In the genomic region with DNA sequence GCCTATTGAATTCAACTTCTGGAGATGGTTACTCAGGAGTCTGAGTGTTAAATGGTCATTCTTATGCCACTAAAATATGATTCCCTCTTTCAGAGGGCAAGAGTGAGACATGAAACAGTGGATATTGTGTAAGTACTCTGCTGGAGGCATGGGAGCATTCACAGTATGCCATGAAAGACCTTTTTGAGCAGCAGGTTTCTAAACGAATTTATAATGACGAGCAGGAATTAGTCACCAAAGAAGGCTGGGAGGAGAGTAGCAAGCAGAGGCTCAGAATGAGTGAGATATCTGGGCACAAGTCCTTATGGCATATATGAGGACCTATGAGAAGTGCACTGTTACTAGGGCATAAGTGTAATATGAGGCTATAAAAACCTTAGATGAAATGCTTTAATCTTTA, we compare ENCODE assay signal across 22 cellular contexts. TPM values are rescaled to one million over a fixed set of nuclear protein-coding genes. Genes with fewer than 3 reads are reported as not detected.
A peak's percentile ranks its signal among the peaks of the same experiment; 100 is the strongest.
DNase-seq lines count a peak whose midpoint lies in the region; ATAC-seq, FAIRE-seq and TF ChIP-seq lines count a peak whose summit lies in the region.
"Had no signal": no experiment of that assay in that cellular context is flagged by ENCODE, and none has a peak within 500 bp of the region (broad histone marks: within the 10 kb centered on the region; RNA-seq: fewer than 3 reads in every experiment).

No MANE protein-coding gene starts in this region.

- H3K27me3 ChIP-seq in GM12878 (replicated peaks in 1 of 2; ENCODE audit: control insufficient read depth in 2 of 2, insufficient read depth in 2 of 2, low read length in 1 of 2) = no peaks in the 10 kb centered on the region
- H3K27me3 ChIP-seq in lower lobe of right lung (ENCODE audit: low read depth) = no peaks in the 10 kb centered on the region
- no peaks in the 10 kb centered on the region for H3K27me3 ChIP-seq in MG63
- H3K27me3 ChIP-seq: stomach had no signal

- ATAC-seq in HG03432 (IDR thresholded peaks at IDR 0.05; ENCODE audit: unreplicated experiment) (peak; percentile 45), GM12878 (peak; percentile 56), lower lobe of right lung (no peak)
- ATAC-seq: HepG2, Panc1 had no signal

- H3K4me3 ChIP-seq in GM12878 (no peak overlapping the region), lower lobe of right lung (no peak overlapping the region), MG63 (no peak overlapping the region)
- H3K4me3 ChIP-seq: lung, stomach had no signal

- H2AFZ ChIP-seq in GM12878 (ENCODE audit: control insufficient read depth, low read depth, low read length) = peak overlapping the region; percentile 76; the same call in 1 of the 2 replicates

- H3K4me1 ChIP-seq in GM12878 (ENCODE audit: control insufficient read depth, insufficient read depth, low read length) = peaks cover 16% of the 10 kb centered on the region
- no peaks in the 10 kb centered on the region for H3K4me1 ChIP-seq in lower lobe of right lung

- 0% methylated on average over 2 of the region's 2 CpGs for WGBS in GM12878 (ENCODE audit: insufficient coverage, insufficient replicate concordance, low lambda C conversion rate, missing lambda C conversion rate)

- SMC1A ChIA-PET in GM12878 (lab: Charles Lee; ENCODE audit: uncharacterized antibody, unreplicated experiment) = interaction anchor here (0.8 to 3.9 kb wide), 5 partner anchors 8 to 162 kb away, joined by 3 to 36 read pairs (median 3); no protein-coding TSS in a partner anchor

- no peaks in the 10 kb centered on the region for H4K20me1 ChIP-seq in GM12878 (ENCODE audit: control insufficient read depth, insufficient read depth)

- no peak for FAIRE-seq in GM12878 (lab: Jason Lieb, UNC)
- FAIRE-seq: astrocyte, colon, endothelial cell of umbilical vein, G401.6, HepG2, small intestine had no signal

- H3K36me3 ChIP-seq in GM12878 (ENCODE audit: control insufficient read depth in 2 of 2, insufficient read depth in 2 of 2, low read length in 1 of 2) (no peaks in the 10 kb centered on the region), lower lobe of right lung (no peaks in the 10 kb centered on the region), MG63 (no peaks in the 10 kb centered on the region)
- H3K36me3 ChIP-seq: stomach had no signal

- TF ChIP-seq CTCF in GM12878 (IDR thresholded peaks at IDR 0.05 in 2 of 3, conservative IDR thresholded peaks at IDR 0.05 in 1 of 3; ENCODE audit: control insufficient read depth in 2 of 3, extremely low read depth in 1 of 3, insufficient read depth in 1 of 3, low read depth in 3 of 3, low read length in 3 of 3) (no peak), lower lobe of right lung (IDR thresholded peaks at IDR 0.05) (no peak)

- CTCF ChIA-PET in GM12878 (lab: Yijun Ruan, JAX) = no interaction called here

- no peaks in the 10 kb centered on the region for H3K79me2 ChIP-seq in GM12878 (ENCODE audit: control insufficient read depth, insufficient read depth, low read length)

- TF ChIP-seq POLR2A in GM12878 (IDR thresholded peaks at IDR 0.05; ENCODE audit: low read depth, low read length) = no peak

- H3K9me3 ChIP-seq in GM12878 (replicated peaks; ENCODE audit: control insufficient read depth, insufficient read depth, low read length) = no peaks in the 10 kb centered on the region
- H3K9me3 ChIP-seq in lower lobe of right lung = no peaks in the 10 kb centered on the region
- H3K9me3 ChIP-seq in MG63 = no peaks in the 10 kb centered on the region
- H3K9me3 ChIP-seq: stomach had no signal

- in situ Hi-C loops in GM12878 (cut with MboI) = no loop called here

- H3K9ac ChIP-seq in GM12878 (ENCODE audit: control insufficient read depth, insufficient read depth, low read length) = no peak overlapping the region

- H3K27ac ChIP-seq in GM12878 (ENCODE audit: control insufficient read depth, insufficient read depth) (no peak overlapping the region), lower lobe of right lung (no peak overlapping the region)
- H3K27ac ChIP-seq: stomach had no signal

- DNase-seq in stimulated activated CD4-positive, alpha-beta T cell treated with anti-CD3 and anti-CD28 coated beads, Interleukin-1b, Interleukin-23, amount 100 ng/mL, for 48 hours = peak; percentile 39
- DNase-seq in stimulated activated CD4-positive, alpha-beta T cell treated with anti-CD3 and anti-CD28 coated beads, Interleukin-2, amount 100 ng/mL, for 24 hours = no peak
- DNase-seq in GM12878 (ENCODE audit: low read depth, low spot score) (no peak), SKM-1 treated with dmso at 0.1 percent for 144 hours (lab: John Stamatoyannopoulos, UW; ENCODE audit: unreplicated experiment) (no peak), C1 segment of cervical spinal cord (lab: John Stamatoyannopoulos, UW) (no peak), lower lobe of right lung (no peak), MG63 (no peak)
- DNase-seq: Calu3, naive B cell, NCI-H2107, NCI-H69, small intestine, stomach, T-cell had no signal

- no peak for TF ChIP-seq EP300 in GM12878 (IDR thresholded peaks at IDR 0.05; ENCODE audit: borderline replicate concordance in 1 of 2, control insufficient read depth in 1 of 2, low read depth in 2 of 2, low read length in 2 of 2)

- no peak for TF ChIP-seq RAD21 in GM12878 (IDR thresholded peaks at IDR 0.05; ENCODE audit: insufficient read depth, low read depth, low read length)

- RAD21 ChIA-PET in GM12878 (lab: Charles Lee; ENCODE audit: unreplicated experiment) = interaction anchor here (1.0 to 1.4 kb wide), 2 partner anchors 26 to 75 kb away, joined by 3 to 4 read pairs; no protein-coding TSS in a partner anchor

- H3K4me2 ChIP-seq in GM12878 (ENCODE audit: control insufficient read depth, insufficient read depth) = 0 out of 2 replicates have a peak overlapping the region, but pooled peaks have one; percentile 7

- POLR2A ChIA-PET in GM12878 (lab: Charles Lee) = interaction anchor here (1.2 to 2.2 kb wide), 2 partner anchors 9 to 13 kb away, joined by 5 to 6 read pairs; no protein-coding TSS in a partner anchor

- intact Hi-C loops in GM12878 (cut with micrococcal nuclease; ENCODE audit: unreplicated experiment) (no loop called here), lower lobe of right lung (cut with DNase I) (no loop called here)

- BruUV-seq in GM12878 (replicated peaks; lab: Mats Ljungman, UMichigan) = no TSS peak

TF ChIP-seq in GM12878, 131 proteins besides CTCF, POLR2A, EP300 and RAD21 (continues in another document):
- TF ChIP-seq ETV6 (conservative IDR thresholded peaks at IDR 0.05 in 1 of 2, IDR thresholded peaks at IDR 0.05 in 1 of 2; ENCODE audit: borderline replicate concordance in 1 of 2, low read depth in 1 of 2) (no peak), CREM (IDR thresholded peaks at IDR 0.05; ENCODE audit: low read depth) (no peak), SMAD5 (IDR thresholded peaks at IDR 0.05; ENCODE audit: low read depth) (no peak), ATF2 (IDR thresholded peaks at IDR 0.05; ENCODE audit: low read length) (no peak), WRNIP1 (IDR thresholded peaks at IDR 0.05; ENCODE audit: borderline replicate concordance, low read depth, low read length) (no peak)

RNA-seq across cellular contexts. Expression of gene MYB, which starts 10.9 kb away (rescaled TPM):
- total RNA-seq in GM12878 (2013; cell fraction: nucleolus; rRNA removed) = 60.0 and 65.9 TPM in 2 replicates
- total RNA-seq in GM12878 (2014; rRNA removed) (16.1 TPM in 2 replicates), GM12878 (2014; rRNA removed; fragmentation: Illumina TruSeq; extraction: Trizol) (21.8 and 23.2 TPM in 2 replicates), GM12878 (2021) (21.3 and 22.4 TPM in 2 replicates), lower lobe of right lung (6.1 TPM)
- polyA plus RNA-seq in GM12878 (2011; ENCODE audit: low read depth) = 16.0 TPM
- polyA plus RNA-seq in GM12878 (2011; rRNA removed) (20.3 and 20.7 TPM in 2 replicates), GM12878 (2014; fragmentation: Illumina TruSeq; extraction: Trizol) (25.2 and 32.5 TPM in 2 replicates), GM12878 (2014; fragmentation: Nextera tagmentation; extraction: Ambion mirVana) (10 to 100 TPM in 1 of 2 experiments, 1 to 10 TPM in 1; 7.0 to 10.3 TPM), GM12878 (2014; rRNA removed) (15.5 and 17.9 TPM in 2 replicates), GM12878 (2016; fragmentation: Nextera tagmentation; extraction: Ambion mirVana) (10 to 100 TPM; 24.1 to 29.8 TPM)
- 17.6 and 27.0 TPM in 2 replicates for polyA plus RNA-seq in GM12878 (2011; cell fraction: cytosol; rRNA removed)
- polyA plus RNA-seq in GM12878 (2011; cell fraction: nucleus; rRNA removed) = 26.4 and 28.1 TPM in 2 replicates
- 16.1 and 21.0 TPM in 2 replicates for polyA plus RNA-seq in GM12878 (2012)
- 30.4 and 34.2 TPM in 2 replicates for polyA minus RNA-seq in GM12878 (2011; rRNA and poly(A)+ RNA removed)
- 12.0 and 13.7 TPM in 2 replicates for polyA minus RNA-seq in GM12878 (2011; cell fraction: cytosol; rRNA and poly(A)+ RNA removed)
- 34.0 and 50.9 TPM in 2 replicates for polyA minus RNA-seq in GM12878 (2011; cell fraction: nucleus; rRNA and poly(A)+ RNA removed)
- 1.5 TPM in 1 of 2 replicates, not detected in the other for total RNA-seq in MG63 (2014; rRNA removed; shearing (Covaris generic); ENCODE audit: low replicate concordance)
- total RNA-seq: astrocyte had no signal

Comparison
In these comparisons a context has a peak if more than half of its experiments do, and no peak if none do; other contexts are left out.
1. ATAC-seq: peak in HG03432 (single experiment) and GM12878 (single experiment); none in lower lobe of right lung (0 of 2).